ENCODE assay signal across 8 cellular contexts in the genomic region with DNA sequence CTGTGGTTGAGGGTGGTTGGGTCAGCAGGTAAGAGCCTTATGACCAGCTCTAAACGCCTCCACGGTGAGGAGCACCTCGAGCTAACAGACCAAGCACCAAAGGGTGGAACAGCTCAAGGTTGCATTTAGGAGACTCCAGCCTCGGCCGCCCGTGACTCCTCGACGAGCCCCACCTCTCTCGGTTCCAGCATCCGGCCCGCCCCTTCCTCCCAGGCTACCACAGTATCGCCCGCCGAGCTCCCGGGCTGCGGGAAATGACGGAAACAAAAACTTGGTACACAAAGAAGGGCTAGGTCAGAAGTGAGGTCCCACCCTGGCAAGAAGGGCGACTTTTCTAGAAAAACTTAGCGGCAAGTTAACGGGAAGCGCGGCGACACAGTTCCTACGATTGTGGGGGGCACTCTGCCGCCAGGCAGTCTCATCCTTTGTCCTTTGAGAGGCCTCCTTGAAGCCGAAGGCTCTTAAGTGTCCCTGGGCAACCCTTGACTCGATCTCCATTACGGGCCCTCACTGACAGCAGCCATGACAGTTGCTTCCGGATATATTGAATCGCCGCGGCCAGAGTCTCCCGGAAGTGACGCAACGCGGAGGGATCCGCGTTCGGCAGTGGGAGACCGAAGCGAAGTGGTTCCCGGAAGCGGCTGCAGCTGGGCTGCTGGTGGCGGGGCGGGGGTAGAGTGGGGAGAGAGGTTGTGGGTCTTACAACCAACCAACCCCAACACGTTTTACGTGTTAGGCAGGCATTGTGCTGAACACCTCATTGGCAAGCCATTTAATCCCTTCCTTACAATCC. TPM values are rescaled to one million over a fixed set of nuclear protein-coding genes. Genes with fewer than 3 reads are reported as not detected.
DNase-seq lines count a peak whose midpoint lies in the region; ATAC-seq and TF ChIP-seq lines count a peak whose summit lies in the region.

No MANE protein-coding gene starts in this region.

- no peaks in the 10 kb centered on the region for H3K4me1 Mint-ChIP-seq in type B pancreatic cell (ENCODE audit: unreplicated experiment)

- TF ChIP-seq POLR2A in heart left ventricle (IDR thresholded peaks at IDR 0.05) (peak in 1 of 2 donors; percentile 39), gastrocnemius medialis (IDR thresholded peaks at IDR 0.05) (peak in 1 of 2 donors; percentile 22)

- H3K9me2 ChIP-seq in SU-DHL-6 (replicated peaks; ENCODE audit: insufficient read depth, low read length), result no peaks in the 10 kb centered on the region

- H3K4me3 Mint-ChIP-seq in type B pancreatic cell, result no peak overlapping the region

- intact Hi-C loops in heart left ventricle (cut with DNase I) (loop anchor here (1.0 to 5.0 kb wide), 9 partner anchors 37 to 47 kb away; a partner anchor contains a TSS), gastrocnemius medialis (cut with DNase I; ENCODE audit: low total_unique reads) (loop anchor here (1.0 kb wide), 1 partner anchor 40 kb away; a partner anchor contains a TSS)

- H3K9ac ChIP-seq in SU-DHL-6 (ENCODE audit: low read length), result peak overlapping the region; percentile 75

- H4K20me1 ChIP-seq in SU-DHL-6 (ENCODE audit: low read depth, low read length), result no peaks in the 10 kb centered on the region

- H3K9me3 Mint-ChIP-seq in type B pancreatic cell, result peaks cover 4% of the 10 kb centered on the region

- DNase-seq in NCI-H1436 (lab: John Stamatoyannopoulos, UW) (peak; percentile 91), heart left ventricle (peak; percentile 94 to 97 (median 96)), gastrocnemius medialis (peak; percentile 62 to 89), type B pancreatic cell (ENCODE audit: extremely low spot score, unreplicated experiment) (no peak)
- DNase-seq in activated naive CD8-positive, alpha-beta T cell treated with anti-CD3 and anti-CD28 coated beads, Interleukin-2, amount 50 U/mL, for 16 hours (ENCODE audit: low read depth, low spot score), result peak; percentile 88

- H3K9me3 ChIP-seq in SU-DHL-6 (ENCODE audit: insufficient read depth, low read length) (no peaks in the 10 kb centered on the region; the same call in 1 of the 2 replicates), heart left ventricle (peaks cover 0 to 7% (median 0%) of the 10 kb centered on the region in 12 donors), gastrocnemius medialis (no peaks in the 10 kb centered on the region)

- peaks cover 19% of the 10 kb centered on the region; the same call in 1 of the 2 replicates for H3F3A ChIP-seq in SU-DHL-6 (ENCODE audit: insufficient read depth)

- H3K27ac ChIP-seq in SU-DHL-6 (ENCODE audit: low read depth, low read length) (peak overlapping the region; percentile 83), heart left ventricle (peak overlapping the region; percentile 87 to 99 (median 93)), gastrocnemius medialis (peak overlapping the region; percentile 61 to 84 (median 70))

- no peaks in the 10 kb centered on the region for H3K79me2 ChIP-seq in SU-DHL-6 (ENCODE audit: insufficient read depth, low read length)

- peak overlapping the region; percentile 92 for H3K4me3 ChIP-seq in GM12875 (ENCODE audit: low read depth, low read length)
- peak overlapping the region; percentile 68 for H3K4me3 ChIP-seq in SU-DHL-6 (ENCODE audit: insufficient read depth, low read length, poor library complexity, severe bottlenecking)
- peak overlapping the region; percentile 56 to 90 (median 80) for H3K4me3 ChIP-seq in heart left ventricle
- H3K4me3 ChIP-seq in gastrocnemius medialis, result peak overlapping the region; percentile 53 to 80 (median 70)

- H3K4me1 ChIP-seq in heart left ventricle (peaks cover 0 to 15% (median 1%) of the 10 kb centered on the region in 12 donors), gastrocnemius medialis (peaks cover 6 to 7% of the 10 kb centered on the region in 2 donors)

- in situ Hi-C loops in gastrocnemius medialis (cut with MboI; ENCODE audit: low sequenced_read_pairs in 4 of 4), result loop anchor here in 3 of 4 donors (5.0 kb wide), 2 partner anchors 37 to 42 kb away; a partner anchor contains a TSS

- peak overlapping the region; percentile 97 for H2AFZ ChIP-seq in SU-DHL-6 (ENCODE audit: low read depth, low read length, severe bottlenecking)

- no peaks in the 10 kb centered on the region; the same call in 1 of the 2 replicates for H3K36me3 ChIP-seq in SU-DHL-6 (ENCODE audit: low read length)
- H3K36me3 ChIP-seq in heart left ventricle, result peaks cover 0 to 4% (median 0%) of the 10 kb centered on the region in 9 donors
- H3K36me3 ChIP-seq in gastrocnemius medialis, result no peaks in the 10 kb centered on the region

- no peaks in the 10 kb centered on the region for H3K36me3 Mint-ChIP-seq in type B pancreatic cell

- H3K27ac Mint-ChIP-seq in type B pancreatic cell, result no peak overlapping the region

- ATAC-seq in HG02763 (IDR thresholded peaks at IDR 0.05; ENCODE audit: unreplicated experiment) (peak; percentile 82), heart left ventricle (peak; percentile 97 to 99 (median 98)), gastrocnemius medialis (peak; percentile 89 to 99)

- no peaks in the 10 kb centered on the region for H3K27me3 Mint-ChIP-seq in type B pancreatic cell

- H3K27me3 ChIP-seq in SU-DHL-6 (ENCODE audit: low read length), result no peaks in the 10 kb centered on the region
- H3K27me3 ChIP-seq in heart left ventricle, result peaks cover 2 to 38% (median 23%) of the 10 kb centered on the region in 9 donors
- H3K27me3 ChIP-seq in gastrocnemius medialis, result peaks cover 21 to 42% (median 25%) of the 10 kb centered on the region in 3 donors

- WGBS in heart left ventricle, 4 donors, result 1 to 5% (median 4%) methylated on average over 40 to 47 of the region's 47 CpGs

- peak overlapping the region; percentile 80 for H3K4me2 ChIP-seq in SU-DHL-6 (ENCODE audit: low read depth, low read length, poor library complexity, severe bottlenecking)

- TF ChIP-seq CTCF in GM12875 (IDR thresholded peaks at IDR 0.05; ENCODE audit: borderline replicate concordance, insufficient read depth, low read depth, low read length) (no peak), SU-DHL-6 (IDR thresholded peaks at IDR 0.05; ENCODE audit: insufficient read depth, low read length, poor library complexity, severe bottlenecking) (no peak), heart left ventricle (IDR thresholded peaks at IDR 0.05) (no peak), gastrocnemius medialis (IDR thresholded peaks at IDR 0.05 in 4 of 5, conservative IDR thresholded peaks at IDR 0.05 in 1 of 5) (no peak), type B pancreatic cell (conservative IDR thresholded peaks at IDR 0.05) (no peak)

RNA-seq across cellular contexts. Expression of a gene that starts 40.2 kb away (rescaled TPM):
- total RNA-seq in heart left ventricle (10 to 100 TPM in 6 of 9 donors, 1 to 10 TPM in 3; 7.4 to 17.9 (median 12.2) TPM), gastrocnemius medialis (10 to 100 TPM in 1 of 4 donors, 1 to 10 TPM in 3; 4.9 to 11.8 (median 8.2) TPM), type B pancreatic cell (ENCODE audit: low replicate concordance) (31.6 and 33.7 TPM in 2 replicates)
- 1 to 10 TPM; 3.0 to 3.2 TPM for polyA plus RNA-seq in heart left ventricle

RNA-seq across cellular contexts. Expression of a gene that starts 46.5 kb away (rescaled TPM):
- total RNA-seq in heart left ventricle (1 to 10 TPM; 2.2 to 4.0 (median 2.7) TPM), gastrocnemius medialis (1 to 10 TPM; 2.0 to 4.6 (median 3.2) TPM), type B pancreatic cell (ENCODE audit: low replicate concordance) (19.4 and 29.7 TPM in 2 replicates)
- 1 to 10 TPM; 1.3 to 3.5 TPM for polyA plus RNA-seq in heart left ventricle
